8 cellular contexts compared by ENCODE assay signal in genomic region chr7:157432541-157432956, GRCh38.
DNase-seq lines count a peak whose midpoint lies in the region; ATAC-seq and TF ChIP-seq lines count a peak whose summit lies in the region.

No MANE protein-coding gene starts in this region.

- no peaks in the 10 kb centered on the region for H3K27me3 ChIP-seq in neural cell (ENCODE audit: insufficient read depth, low read depth, low read length)

- H3K4me3 ChIP-seq in neural cell (ENCODE audit: low read length) = peak overlapping the region; percentile 17

- H3K9me3 ChIP-seq in neural cell (ENCODE audit: low read length) = no peaks in the 10 kb centered on the region

- TF ChIP-seq CTCF in endothelial cell (IDR thresholded peaks at IDR 0.05; ENCODE audit: unreplicated experiment) (no peak), neural cell (IDR thresholded peaks at IDR 0.05; ENCODE audit: poor library complexity, severe bottlenecking) (no peak)

- H3K27ac ChIP-seq in neural cell (ENCODE audit: low read length) = peak overlapping the region; percentile 28

- H2AFZ ChIP-seq in neural cell (ENCODE audit: low read depth, low read length) = peak overlapping the region; percentile 30

- H3F3A ChIP-seq in neural cell (ENCODE audit: insufficient read depth, low read length, poor library complexity, severe bottlenecking) = no peaks in the 10 kb centered on the region

- TF ChIP-seq RAD21 in neural cell (conservative IDR thresholded peaks at IDR 0.05) = no peak

- peaks cover 10% of the 10 kb centered on the region for H3K4me1 Mint-ChIP-seq in endothelial cell (ENCODE audit: unreplicated experiment)

- no peak overlapping the region for H3K4me2 ChIP-seq in neural cell (ENCODE audit: low read length)

- no peaks in the 10 kb centered on the region for H3K9me2 ChIP-seq in neural cell (ENCODE audit: insufficient read depth, low read length)

- peak overlapping the region; percentile 30 for H3K9ac ChIP-seq in neural cell (ENCODE audit: low read length)

- H3K4me3 Mint-ChIP-seq in endothelial cell (ENCODE audit: unreplicated experiment) = no peak overlapping the region

- TF ChIP-seq EP300 in neural cell (conservative IDR thresholded peaks at IDR 0.05; ENCODE audit: poor library complexity, severe bottlenecking) = no peak

- no peaks in the 10 kb centered on the region for H4K20me1 ChIP-seq in neural cell (ENCODE audit: insufficient read depth)

- H3K9me3 Mint-ChIP-seq in endothelial cell (ENCODE audit: unreplicated experiment) = no peaks in the 10 kb centered on the region

- H3K36me3 Mint-ChIP-seq in endothelial cell (ENCODE audit: low read depth, unreplicated experiment) = peaks cover 17% of the 10 kb centered on the region

- H3K36me3 ChIP-seq in neural cell (ENCODE audit: insufficient read depth, low read length) = no peaks in the 10 kb centered on the region

- H3K27ac Mint-ChIP-seq in endothelial cell (ENCODE audit: unreplicated experiment) = peak overlapping the region; percentile 52

- H3K79me2 ChIP-seq in neural cell (replicated peaks; ENCODE audit: insufficient read depth, low read length) = no peaks in the 10 kb centered on the region

- ATAC-seq in GM18867 (IDR thresholded peaks at IDR 0.05; ENCODE audit: unreplicated experiment) (no peak), HG03460 (IDR thresholded peaks at IDR 0.05; ENCODE audit: unreplicated experiment) (no peak)

- peaks cover 11% of the 10 kb centered on the region for H3K27me3 Mint-ChIP-seq in endothelial cell (ENCODE audit: unreplicated experiment)

- in situ Hi-C loops in KBM-7 (cut with MboI; ENCODE audit: low pct_unique_long_range_greater_than_20kb, low sequenced_read_pairs) = no loop called here

- DNase-seq in DMS79 (lab: John Stamatoyannopoulos, UW) = peak; percentile 78
- peak; percentile 67 for DNase-seq in KBM-7
- DNase-seq in SHP77 (lab: John Stamatoyannopoulos, UW) = peak; percentile 63 to 81
- DNase-seq in endothelial cell (ENCODE audit: low spot score) = peak; percentile 41
- no peak for DNase-seq in AML-193 (lab: John Stamatoyannopoulos, UW)

TF ChIP-seq in neural cell, 6 proteins besides CTCF, POLR2A, EP300 and RAD21:
- TF ChIP-seq SMC3 (conservative IDR thresholded peaks at IDR 0.05; ENCODE audit: poor library complexity) (no peak), EZH2 (IDR thresholded peaks at IDR 0.05; ENCODE audit: borderline replicate concordance, insufficient read depth, low read length, poor library complexity, severe bottlenecking) (no peak), POLR2AphosphoS5 (IDR thresholded peaks at IDR 0.05) (no peak), TAF1 (IDR thresholded peaks at IDR 0.05; ENCODE audit: low read depth) (no peak), MXI1 (conservative IDR thresholded peaks at IDR 0.05; ENCODE audit: poor library complexity, severe bottlenecking) (no peak)
- TF ChIP-seq, protein P1, sequence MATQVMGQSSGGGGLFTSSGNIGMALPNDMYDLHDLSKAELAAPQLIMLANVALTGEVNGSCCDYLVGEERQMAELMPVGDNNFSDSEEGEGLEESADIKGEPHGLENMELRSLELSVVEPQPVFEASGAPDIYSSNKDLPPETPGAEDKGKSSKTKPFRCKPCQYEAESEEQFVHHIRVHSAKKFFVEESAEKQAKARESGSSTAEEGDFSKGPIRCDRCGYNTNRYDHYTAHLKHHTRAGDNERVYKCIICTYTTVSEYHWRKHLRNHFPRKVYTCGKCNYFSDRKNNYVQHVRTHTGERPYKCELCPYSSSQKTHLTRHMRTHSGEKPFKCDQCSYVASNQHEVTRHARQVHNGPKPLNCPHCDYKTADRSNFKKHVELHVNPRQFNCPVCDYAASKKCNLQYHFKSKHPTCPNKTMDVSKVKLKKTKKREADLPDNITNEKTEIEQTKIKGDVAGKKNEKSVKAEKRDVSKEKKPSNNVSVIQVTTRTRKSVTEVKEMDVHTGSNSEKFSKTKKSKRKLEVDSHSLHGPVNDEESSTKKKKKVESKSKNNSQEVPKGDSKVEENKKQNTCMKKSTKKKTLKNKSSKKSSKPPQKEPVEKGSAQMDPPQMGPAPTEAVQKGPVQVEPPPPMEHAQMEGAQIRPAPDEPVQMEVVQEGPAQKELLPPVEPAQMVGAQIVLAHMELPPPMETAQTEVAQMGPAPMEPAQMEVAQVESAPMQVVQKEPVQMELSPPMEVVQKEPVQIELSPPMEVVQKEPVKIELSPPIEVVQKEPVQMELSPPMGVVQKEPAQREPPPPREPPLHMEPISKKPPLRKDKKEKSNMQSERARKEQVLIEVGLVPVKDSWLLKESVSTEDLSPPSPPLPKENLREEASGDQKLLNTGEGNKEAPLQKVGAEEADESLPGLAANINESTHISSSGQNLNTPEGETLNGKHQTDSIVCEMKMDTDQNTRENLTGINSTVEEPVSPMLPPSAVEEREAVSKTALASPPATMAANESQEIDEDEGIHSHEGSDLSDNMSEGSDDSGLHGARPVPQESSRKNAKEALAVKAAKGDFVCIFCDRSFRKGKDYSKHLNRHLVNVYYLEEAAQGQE (IDR thresholded peaks at IDR 0.05; ENCODE audit: borderline replicate concordance) = no peak

Comparison
In these comparisons a context has a peak if more than half of its experiments do, and no peak if none do; other contexts are left out.
1. DNase-seq: peak in DMS79 (single experiment), KBM-7 (single experiment), SHP77 (2 of 2) and endothelial cell (single experiment); none in AML-193 (0 of 2).